ENCODE assay signal across 31 cellular contexts in the genomic region with DNA sequence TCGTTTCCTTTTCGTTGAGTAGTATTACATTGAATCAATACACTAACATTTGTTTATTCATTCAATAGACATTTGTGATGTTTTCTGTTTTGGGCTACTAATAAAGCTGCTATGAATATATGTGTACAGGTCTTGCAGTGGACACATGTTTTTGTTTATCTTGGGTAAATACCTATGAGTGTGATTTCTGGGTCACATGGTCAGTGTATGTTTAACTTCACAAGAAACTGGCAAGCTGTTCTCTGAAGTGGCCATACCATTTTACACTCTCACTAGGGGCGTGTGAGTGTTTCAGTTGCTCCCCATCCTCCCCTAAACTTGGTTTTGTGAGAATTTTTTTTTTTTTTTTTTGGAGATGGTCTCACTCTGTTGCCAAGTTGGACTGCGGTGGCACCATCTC. TPM values are rescaled to one million over a fixed set of nuclear protein-coding genes. Genes with fewer than 3 reads are reported as not detected.
"Had no signal": no experiment of that assay in that cellular context is flagged by ENCODE, and none has a peak within 500 bp of the region (broad histone marks: within the 10 kb centered on the region; RNA-seq: fewer than 3 reads in every experiment).

No MANE protein-coding gene starts in this region.

- H3K27me3 ChIP-seq: adrenal gland, body of pancreas, brain microvascular endothelial cell, breast epithelium had no signal

- H3K36me3 ChIP-seq: adrenal gland, brain microvascular endothelial cell, breast epithelium had no signal

- H3K4me1 ChIP-seq: adrenal gland, body of pancreas, breast epithelium had no signal

- H3K9me3 ChIP-seq: adrenal gland, body of pancreas, breast epithelium had no signal

- DNase-seq: activated B cell treated with CpG ODN at 0.5 μM for 24 hours; activated CD4-positive, alpha-beta memory T cell treated with anti-CD3 and anti-CD28 coated beads, Interleukin-2, amount 10 ng/mL, durations not matched to agents 7 days and 5 days; activated CD4-positive, alpha-beta T cell treated with anti-CD3 and anti-CD28 coated beads for 4 hours; activated CD4-positive, alpha-beta T cell treated with anti-CD3 and anti-CD28 coated beads, Interleukin-2, amount 10 ng/mL, durations not matched to agents 24 days and 14 days; activated CD4-positive, alpha-beta T cell treated with anti-CD3 and anti-CD28 coated beads, Interleukin-2, amount 50 U/mL, for 1 hour; activated CD4-positive, alpha-beta T cell treated with anti-CD3 and anti-CD28 coated beads, Interleukin-2, amount 50 U/mL, for 4 hours; activated CD4-positive, CD25-positive, alpha-beta regulatory T cell treated with anti-CD3 and anti-CD28 coated beads, Interleukin-2, amount 50 U/mL, for 72 hours; activated CD8-positive, alpha-beta memory T cell treated with anti-CD3 and anti-CD28 coated beads for 24 hours; activated CD8-positive, alpha-beta memory T cell treated with anti-CD3 and anti-CD28 coated beads, Interleukin-2, amount 10 ng/mL, durations not matched to agents 7 days and 5 days; activated CD8-positive, alpha-beta memory T cell treated with anti-CD3 and anti-CD28 coated beads, Interleukin-2, amount 50 U/mL, for 48 hours; activated CD8-positive, alpha-beta T cell treated with anti-CD3 and anti-CD28 coated beads, Interleukin-2, amount 10 ng/mL, durations not matched to agents 7 days and 5 days; activated effector memory CD4-positive, alpha-beta T cell treated with Interleukin-2 at 50 U/mL for 16 hours; activated gamma-delta T cell; activated naive CD4-positive, alpha-beta T cell treated with anti-CD3 and anti-CD28 coated beads, Interleukin-2, amount 10 ng/mL, durations not matched to agents 7 days and 5 days; activated naive CD4-positive, alpha-beta T cell treated with Interleukin-2 at 50 U/mL for 16 hours; activated naive CD8-positive, alpha-beta T cell treated with anti-CD3 and anti-CD28 coated beads for 36 hours; activated T-cell treated with anti-CD3 and anti-CD28 coated beads, Interleukin-2, amount 50 U/mL, for 24 hours; activated T-cell treated with anti-CD3 and anti-CD28 coated beads, Interleukin-2, amount 50 U/mL, for 48 hours; adrenal gland; amniotic stem cell; aorta; body of pancreas; brain microvascular endothelial cell; central memory CD4-positive, alpha-beta T cell; T-helper 2 cell; T-helper 9 cell had no signal

- ATAC-seq: activated CD8-positive, alpha-beta memory T cell treated with anti-CD3 and anti-CD28 coated beads, Interleukin-2, amount 10 ng/mL, durations not matched to agents 7 days and 5 days; activated CD8-positive, alpha-beta T cell treated with anti-CD3 and anti-CD28 coated beads, Interleukin-2, amount 10 ng/mL, durations not matched to agents 7 days and 5 days; body of pancreas had no signal

- H3K27ac ChIP-seq: adrenal gland, body of pancreas, brain microvascular endothelial cell, breast epithelium, VCaP had no signal

- H3K4me3 ChIP-seq: adrenal gland, body of pancreas, breast epithelium had no signal

RNA-seq across cellular contexts. Expression of a gene that starts 35.0 kb away (rescaled TPM):
- total RNA-seq: activated B cell treated with CpG ODN at 0.5 μM for 24 hours; activated CD4-positive, alpha-beta T cell treated with anti-CD3 and anti-CD28 coated beads, Interleukin-2, amount 10 ng/mL, durations not matched to agents 24 days and 14 days; activated T-helper 2 cell treated with anti-CD3 and anti-CD28 coated beads, Interferon-gamma antibody, Interleukin-2, Interleukin-4, amounts not matched to agents 10 μg/mL and 5 μg/mL and 100 μg/mL, durations not matched to agents 14 hours and 24 hours and 36 hours; astrocyte; body of pancreas; cardiac septum had no signal
